Comparison of ENCODE assay signal across 2 cellular contexts in the genomic region with DNA sequence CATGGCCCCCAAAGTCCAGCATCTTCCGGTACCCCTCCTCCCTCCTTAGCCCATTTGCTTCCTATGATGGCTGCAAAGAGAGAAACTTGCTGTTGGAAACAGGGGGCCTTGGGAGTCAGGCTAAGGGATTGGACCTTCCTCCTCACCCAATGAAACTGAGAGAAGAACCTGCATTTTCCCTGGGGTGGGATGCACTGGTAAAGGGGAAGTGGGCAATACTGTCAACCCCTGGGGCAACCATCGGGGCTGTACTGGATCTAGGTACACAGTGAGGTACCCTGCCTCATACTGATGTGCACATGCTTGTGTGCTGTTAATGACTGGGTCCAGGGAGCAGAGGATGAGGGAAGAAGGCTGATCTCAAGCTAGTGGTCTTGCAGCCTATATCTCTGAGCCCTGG.
TF ChIP-seq lines count a peak whose summit lies in the region.

No MANE protein-coding gene starts in this region.

TF ChIP-seq in SK-N-SH, 30 proteins besides CTCF, POLR2A, EP300 and RAD21 (continued from another document):
- TF ChIP-seq GATA2 (CRISPR knock-in tag; IDR thresholded peaks at IDR 0.05) (no peak), RFX5 (IDR thresholded peaks at IDR 0.05; ENCODE audit: low read length) (no peak), MEF2A (IDR thresholded peaks at IDR 0.05; ENCODE audit: borderline replicate concordance, low read depth) (no peak), JUND (IDR thresholded peaks at IDR 0.05) (no peak), NFIC (IDR thresholded peaks at IDR 0.05; ENCODE audit: borderline replicate concordance) (no peak), USF2 (IDR thresholded peaks at IDR 0.05; ENCODE audit: borderline replicate concordance, low read depth, low read length) (no peak), RXRA (IDR thresholded peaks at IDR 0.05; ENCODE audit: borderline replicate concordance, low read depth) (no peak)
TF ChIP-seq in SK-N-SH: peak in this region for 0.

TF ChIP-seq in SK-N-SH treated with all-trans-retinoic acid at 6 μM for 48 hours, 23 proteins besides CTCF, POLR2A, EP300 and RAD21 (continued from another document):
- TF ChIP-seq TCF4 (CRISPR knock-in tag; IDR thresholded peaks at IDR 0.05; ENCODE audit: borderline replicate concordance), result no peak
- TF ChIP-seq ZNF565 (CRISPR knock-in tag; conservative IDR thresholded peaks at IDR 0.05; ENCODE audit: low read depth), result no peak
- TF ChIP-seq BACH2 (CRISPR knock-in tag; IDR thresholded peaks at IDR 0.05; ENCODE audit: borderline replicate concordance), result no peak
- no peak for TF ChIP-seq ZNF70 (CRISPR knock-in tag; IDR thresholded peaks at IDR 0.05)
- TF ChIP-seq ZC3H10 (CRISPR knock-in tag; IDR thresholded peaks at IDR 0.05), result no peak
- TF ChIP-seq, protein P1, sequence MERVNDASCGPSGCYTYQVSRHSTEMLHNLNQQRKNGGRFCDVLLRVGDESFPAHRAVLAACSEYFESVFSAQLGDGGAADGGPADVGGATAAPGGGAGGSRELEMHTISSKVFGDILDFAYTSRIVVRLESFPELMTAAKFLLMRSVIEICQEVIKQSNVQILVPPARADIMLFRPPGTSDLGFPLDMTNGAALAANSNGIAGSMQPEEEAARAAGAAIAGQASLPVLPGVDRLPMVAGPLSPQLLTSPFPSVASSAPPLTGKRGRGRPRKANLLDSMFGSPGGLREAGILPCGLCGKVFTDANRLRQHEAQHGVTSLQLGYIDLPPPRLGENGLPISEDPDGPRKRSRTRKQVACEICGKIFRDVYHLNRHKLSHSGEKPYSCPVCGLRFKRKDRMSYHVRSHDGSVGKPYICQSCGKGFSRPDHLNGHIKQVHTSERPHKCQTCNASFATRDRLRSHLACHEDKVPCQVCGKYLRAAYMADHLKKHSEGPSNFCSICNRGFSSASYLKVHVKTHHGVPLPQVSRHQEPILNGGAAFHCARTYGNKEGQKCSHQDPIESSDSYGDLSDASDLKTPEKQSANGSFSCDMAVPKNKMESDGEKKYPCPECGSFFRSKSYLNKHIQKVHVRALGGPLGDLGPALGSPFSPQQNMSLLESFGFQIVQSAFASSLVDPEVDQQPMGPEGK (CRISPR knock-in tag; IDR thresholded peaks at IDR 0.05; ENCODE audit: borderline replicate concordance), result no peak
- TF ChIP-seq, protein P2, sequence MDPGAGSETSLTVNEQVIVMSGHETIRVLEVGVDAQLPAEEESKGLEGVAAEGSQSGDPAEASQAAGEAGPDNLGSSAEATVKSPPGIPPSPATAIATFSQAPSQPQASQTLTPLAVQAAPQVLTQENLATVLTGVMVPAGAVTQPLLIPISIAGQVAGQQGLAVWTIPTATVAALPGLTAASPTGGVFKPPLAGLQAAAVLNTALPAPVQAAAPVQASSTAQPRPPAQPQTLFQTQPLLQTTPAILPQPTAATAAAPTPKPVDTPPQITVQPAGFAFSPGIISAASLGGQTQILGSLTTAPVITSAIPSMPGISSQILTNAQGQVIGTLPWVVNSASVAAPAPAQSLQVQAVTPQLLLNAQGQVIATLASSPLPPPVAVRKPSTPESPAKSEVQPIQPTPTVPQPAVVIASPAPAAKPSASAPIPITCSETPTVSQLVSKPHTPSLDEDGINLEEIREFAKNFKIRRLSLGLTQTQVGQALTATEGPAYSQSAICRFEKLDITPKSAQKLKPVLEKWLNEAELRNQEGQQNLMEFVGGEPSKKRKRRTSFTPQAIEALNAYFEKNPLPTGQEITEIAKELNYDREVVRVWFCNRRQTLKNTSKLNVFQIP (CRISPR knock-in tag; IDR thresholded peaks at IDR 0.05; ENCODE audit: borderline replicate concordance, low read depth), result no peak
